8 cellular contexts compared by ENCODE assay signal in the genomic region with DNA sequence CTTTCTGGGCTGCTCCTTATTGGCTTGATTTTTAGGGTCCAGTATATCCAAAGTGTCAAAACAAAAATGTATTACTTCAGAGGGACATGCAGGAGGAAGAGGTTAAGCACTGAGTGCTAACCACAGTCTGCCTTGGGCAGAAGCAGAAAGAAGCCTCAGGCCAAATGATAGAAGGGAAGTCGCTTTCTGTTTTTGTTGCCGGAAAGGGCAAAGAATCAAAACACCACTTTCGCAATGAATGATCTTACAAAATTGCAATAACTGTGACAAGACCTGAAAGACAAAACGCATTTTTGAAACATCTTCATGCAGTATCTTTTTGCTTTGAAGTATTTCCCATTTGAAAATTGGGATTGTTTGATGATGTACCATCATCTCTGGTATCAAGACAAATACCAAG.
DNase-seq lines count a peak whose midpoint lies in the region; ATAC-seq, FAIRE-seq and TF ChIP-seq lines count a peak whose summit lies in the region.

No MANE protein-coding gene starts in this region.

- H3K27ac ChIP-seq in IMR-90 (ENCODE audit: insufficient read depth, low read length) (no peak overlapping the region), angular gyrus (ENCODE audit: low read depth, low read length) (peak overlapping the region; percentile 33), endodermal cell (ENCODE audit: low read depth, low read length) (no peak overlapping the region)

- in situ Hi-C loops in IMR-90 (cut with MboI; ENCODE audit: low sequenced_read_pairs), result no loop called here

- H3K36me3 ChIP-seq in IMR-90 (ENCODE audit: control insufficient read depth, insufficient read depth, low read length) (no peaks in the 10 kb centered on the region), endodermal cell (ENCODE audit: control insufficient read depth, insufficient read depth, low read length) (no peaks in the 10 kb centered on the region)

- no peak overlapping the region for H3K18ac ChIP-seq in IMR-90 (ENCODE audit: low read depth, low read length)

- no peak overlapping the region for H2AK9ac ChIP-seq in IMR-90 (replicated peaks; ENCODE audit: low read depth, low read length, poor library complexity)

- no peaks in the 10 kb centered on the region for H3K79me1 ChIP-seq in IMR-90 (ENCODE audit: low read depth in 1 of 2, low read length in 2 of 2)

- H2BK5ac ChIP-seq in IMR-90 (ENCODE audit: low read depth, low read length, poor library complexity, severe bottlenecking), result no peak overlapping the region

- H4K5ac ChIP-seq in IMR-90 (ENCODE audit: low read depth, low read length), result no peak overlapping the region

- CTCF ChIA-PET in IMR-90 (lab: Yijun Ruan, JAX), result no interaction called here

- no peaks in the 10 kb centered on the region for H3K9me3 ChIP-seq in IMR-90 (ENCODE audit: control insufficient read depth, insufficient read depth, low read length)
- no peaks in the 10 kb centered on the region for H3K9me3 ChIP-seq in endodermal cell (ENCODE audit: control insufficient read depth, low read length)

- H3K9me1 ChIP-seq in IMR-90 (ENCODE audit: insufficient read depth, low read length), result peaks cover 3% of the 10 kb centered on the region; the same call in 1 of the 2 replicates

- FAIRE-seq in urothelium cell line (lab: Jason Lieb, UNC), result no peak

- no peak for TF ChIP-seq RAD21 in IMR-90 (IDR thresholded peaks at IDR 0.05; ENCODE audit: low read length)

- no peaks in the 10 kb centered on the region for H3K9me3 Mint-ChIP-seq in endodermal cell

- BruUV-seq in IMR-90 (replicated peaks; lab: Mats Ljungman, UMichigan), result no TSS peak

- peaks cover 6% of the 10 kb centered on the region for H3K4me1 ChIP-seq in IMR-90 (ENCODE audit: control insufficient read depth, insufficient read depth, low read length)
- no peaks in the 10 kb centered on the region for H3K4me1 ChIP-seq in endodermal cell (ENCODE audit: control insufficient read depth, insufficient read depth, low read length)

- TF ChIP-seq CTCF in IMR-90 (conservative IDR thresholded peaks at IDR 0.05; ENCODE audit: low read depth, low read length) (no peak), endodermal cell (conservative IDR thresholded peaks at IDR 0.05) (no peak)

- no peak overlapping the region for H3K4me2 ChIP-seq in IMR-90 (ENCODE audit: low read depth, low read length)

- no peak for TF ChIP-seq POLR2A in IMR-90 (IDR thresholded peaks at IDR 0.05; ENCODE audit: low read depth, low read length)

- POLR2A ChIA-PET in IMR-90 (lab: Charles Lee; ENCODE audit: unreplicated experiment), result no interaction called here

- no peak overlapping the region for H3K56ac ChIP-seq in IMR-90 (ENCODE audit: extremely low read depth, insufficient read depth, low read length)

- no peak overlapping the region for H4K8ac ChIP-seq in IMR-90 (ENCODE audit: low read depth in 2 of 2, low read length in 2 of 2)

- no peak overlapping the region for H2BK20ac ChIP-seq in IMR-90 (ENCODE audit: low read depth, low read length)

- DNase-seq in IMR-90 (no peak), endodermal cell (no peak), RPMI8226 (no peak), middle frontal gyrus (ENCODE audit: extremely low spot score, low spot score) (no peak), urothelium cell line (ENCODE audit: low spot score) (no peak)

- H3K27ac Mint-ChIP-seq in endodermal cell, result no peak overlapping the region

- H3K4ac ChIP-seq in IMR-90 (ENCODE audit: low read depth, low read length), result no peak overlapping the region

- no peaks in the 10 kb centered on the region for H3K36me3 Mint-ChIP-seq in endodermal cell (ENCODE audit: low read depth)

- WGBS in IMR-90 (ENCODE audit: extremely low coverage in 2 of 2, insufficient read length in 1 of 2), 2 experiments, result no CpG with 5 or more reads among the region's 4 CpGs
- WGBS in endodermal cell (ENCODE audit: insufficient coverage in 1 of 2, insufficient read length in 1 of 2), 2 experiments, result 94 to 100% methylated on average over 3 to 4 of the region's 4 CpGs

- no peak overlapping the region for H2BK15ac ChIP-seq in IMR-90 (ENCODE audit: low read depth, low read length)

- H3K4me1 Mint-ChIP-seq in endodermal cell, result peaks cover 8% of the 10 kb centered on the region

- no peaks in the 10 kb centered on the region for H3K27me3 Mint-ChIP-seq in endodermal cell (ENCODE audit: insufficient read depth)

- intact Hi-C loops in IMR-90 (cut with micrococcal nuclease), result no loop called here

- H3K4me3 Mint-ChIP-seq in endodermal cell, result no peak overlapping the region

- no peaks in the 10 kb centered on the region for H3K27me3 ChIP-seq in IMR-90 (ENCODE audit: control insufficient read depth, insufficient read depth, low read length)
- H3K27me3 ChIP-seq in endodermal cell (ENCODE audit: control insufficient read depth, insufficient read depth, low read length, poor library complexity, severe bottlenecking), result no peaks in the 10 kb centered on the region

- H4K91ac ChIP-seq in IMR-90 (ENCODE audit: insufficient read depth, low read depth, low read length), result no peak overlapping the region

- no peak overlapping the region for H3K23ac ChIP-seq in IMR-90 (ENCODE audit: low read depth, low read length)

- H3K4me3 ChIP-seq in IMR-90 (ENCODE audit: insufficient read depth, low read depth, low read length) (no peak overlapping the region), endodermal cell (ENCODE audit: low read length) (no peak overlapping the region)

- H3K14ac ChIP-seq in IMR-90 (replicated peaks; ENCODE audit: low read depth, low read length), result no peak overlapping the region

- no peaks in the 10 kb centered on the region for H4K20me1 ChIP-seq in IMR-90 (ENCODE audit: insufficient read depth, low read length)

- no peak overlapping the region for H2BK120ac ChIP-seq in IMR-90 (ENCODE audit: low read depth, low read length)

- peak; percentile 53 for ATAC-seq in GM18499 (IDR thresholded peaks at IDR 0.05; ENCODE audit: insufficient read depth, unreplicated experiment)
- ATAC-seq in GM21423 (IDR thresholded peaks at IDR 0.05; ENCODE audit: unreplicated experiment), result peak; percentile 78
- no peak for ATAC-seq in IMR-90 (ENCODE audit: low read depth)

- no peak overlapping the region for H3K9ac ChIP-seq in IMR-90 (ENCODE audit: low read depth, low read length)
- H3K9ac ChIP-seq in endodermal cell (ENCODE audit: extremely low read depth, low read length, poor library complexity, severe bottlenecking), result no peak overlapping the region

- H2AK5ac ChIP-seq in IMR-90 (ENCODE audit: low read depth, low read length), result no peak overlapping the region

- H2AFZ ChIP-seq in IMR-90 (replicated peaks; ENCODE audit: low read length, poor library complexity), result no peak overlapping the region

- dilution Hi-C loops in IMR-90 (cut with HindIII; ENCODE audit: low sequenced_read_pairs, unreplicated experiment), result no loop called here

TF ChIP-seq in IMR-90, 13 proteins besides CTCF, POLR2A, EP300 and RAD21:
- no peak for TF ChIP-seq MXI1 (IDR thresholded peaks at IDR 0.05; ENCODE audit: borderline replicate concordance, low read depth, low read length)
- no peak for TF ChIP-seq NFE2L2 (IDR thresholded peaks at IDR 0.05; ENCODE audit: low read depth, low read length)
- TF ChIP-seq MAZ (IDR thresholded peaks at IDR 0.05; ENCODE audit: borderline replicate concordance, low read depth, low read length), result no peak
- TF ChIP-seq SMC3 (IDR thresholded peaks at IDR 0.05; ENCODE audit: low read depth, low read length), result no peak
- no peak for TF ChIP-seq RFX5 (IDR thresholded peaks at IDR 0.05; ENCODE audit: low read depth, low read length)
- no peak for TF ChIP-seq MAFK (IDR thresholded peaks at IDR 0.05; ENCODE audit: low read depth, low read length)
- no peak for TF ChIP-seq USF2 (IDR thresholded peaks at IDR 0.05; ENCODE audit: low read depth, low read length)
- TF ChIP-seq CEBPB (IDR thresholded peaks at IDR 0.05; ENCODE audit: low read depth, low read length), result 0 out of 2 replicates have a peak, but pooled peaks have one; percentile 28
